In the genomic region with DNA sequence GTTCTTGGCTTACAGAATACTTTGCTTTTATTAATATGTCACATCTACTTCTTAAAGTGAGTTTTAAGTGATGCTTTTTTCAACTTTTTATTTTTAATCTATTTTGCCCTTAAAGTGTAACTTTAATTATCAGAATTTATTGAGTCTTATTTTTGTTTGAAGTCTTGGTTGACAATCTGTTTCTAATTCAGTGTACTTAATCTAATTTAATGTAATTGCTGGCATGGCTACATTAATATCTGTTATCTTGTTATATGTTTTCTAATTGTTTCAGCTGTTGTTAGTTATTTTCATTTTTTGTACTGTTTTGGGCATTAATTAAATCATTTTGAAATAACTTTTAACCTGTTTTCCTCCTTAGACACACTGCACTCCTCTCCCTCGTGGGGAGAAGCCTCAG, we compare ENCODE assay signal across 1 cellular context.
TF ChIP-seq lines count a peak whose summit lies in the region.

No MANE protein-coding gene starts in this region.

TF ChIP-seq in SK-N-SH treated with all-trans-retinoic acid at 6 μM for 48 hours, 23 proteins besides CTCF, POLR2A, EP300 and RAD21 (continued from another document):
- TF ChIP-seq ZNF8 (CRISPR knock-in tag; IDR thresholded peaks at IDR 0.05) (no peak; the same call in 1 of the 2 replicates), TCF4 (CRISPR knock-in tag; IDR thresholded peaks at IDR 0.05; ENCODE audit: borderline replicate concordance) (peak; percentile 93)
- TF ChIP-seq, protein P1, sequence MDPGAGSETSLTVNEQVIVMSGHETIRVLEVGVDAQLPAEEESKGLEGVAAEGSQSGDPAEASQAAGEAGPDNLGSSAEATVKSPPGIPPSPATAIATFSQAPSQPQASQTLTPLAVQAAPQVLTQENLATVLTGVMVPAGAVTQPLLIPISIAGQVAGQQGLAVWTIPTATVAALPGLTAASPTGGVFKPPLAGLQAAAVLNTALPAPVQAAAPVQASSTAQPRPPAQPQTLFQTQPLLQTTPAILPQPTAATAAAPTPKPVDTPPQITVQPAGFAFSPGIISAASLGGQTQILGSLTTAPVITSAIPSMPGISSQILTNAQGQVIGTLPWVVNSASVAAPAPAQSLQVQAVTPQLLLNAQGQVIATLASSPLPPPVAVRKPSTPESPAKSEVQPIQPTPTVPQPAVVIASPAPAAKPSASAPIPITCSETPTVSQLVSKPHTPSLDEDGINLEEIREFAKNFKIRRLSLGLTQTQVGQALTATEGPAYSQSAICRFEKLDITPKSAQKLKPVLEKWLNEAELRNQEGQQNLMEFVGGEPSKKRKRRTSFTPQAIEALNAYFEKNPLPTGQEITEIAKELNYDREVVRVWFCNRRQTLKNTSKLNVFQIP (CRISPR knock-in tag; IDR thresholded peaks at IDR 0.05; ENCODE audit: borderline replicate concordance, low read depth): no peak
